Comparison of ENCODE assay signal across 21 cellular contexts in genomic region chr3:174547801-174548200, GRCh38.
"Had no signal": no experiment of that assay in that cellular context is flagged by ENCODE, and none has a peak within 500 bp of the region (broad histone marks: within the 10 kb centered on the region; RNA-seq: fewer than 3 reads in every experiment).

No MANE protein-coding gene starts in this region.

- ATAC-seq: activated T-cell treated with anti-CD3 and anti-CD28 coated beads, Interleukin-2, amount 50 U/mL, for 72 hours; body of pancreas; esophagus mucosa; foreskin keratinocyte; left lung; naive thymus-derived CD8-positive, alpha-beta T cell had no signal

- H3K4me3 Mint-ChIP-seq: activated CD4-positive, alpha-beta memory T cell treated with anti-CD3 and anti-CD28 coated beads for 36 hours; activated naive CD4-positive, alpha-beta T cell treated with anti-CD3 and anti-CD28 coated beads for 36 hours; activated naive CD8-positive, alpha-beta T cell treated with anti-CD3 and anti-CD28 coated beads, Interleukin-2, amount 10 ng/mL, durations not matched to agents 7 days and 5 days; activated T-cell treated with anti-CD3 and anti-CD28 coated beads, Interleukin-2, amount 50 U/mL, for 72 hours; naive thymus-derived CD8-positive, alpha-beta T cell; type B pancreatic cell had no signal

- H3K9me3 ChIP-seq: body of pancreas, left lung, prostate gland, thoracic aorta had no signal

- H3K27ac ChIP-seq: body of pancreas, cardiac muscle cell, foreskin keratinocyte, left lung, prostate gland, thoracic aorta had no signal

- H3K4me1 ChIP-seq: body of pancreas, foreskin keratinocyte, left lung, prostate gland had no signal

- H3K36me3 Mint-ChIP-seq: activated CD4-positive, alpha-beta memory T cell treated with anti-CD3 and anti-CD28 coated beads for 36 hours; activated naive CD8-positive, alpha-beta T cell treated with anti-CD3 and anti-CD28 coated beads, Interleukin-2, amount 10 ng/mL, durations not matched to agents 7 days and 5 days; naive thymus-derived CD8-positive, alpha-beta T cell; type B pancreatic cell had no signal

- H3K27ac Mint-ChIP-seq: activated CD4-positive, alpha-beta memory T cell treated with anti-CD3 and anti-CD28 coated beads for 36 hours; activated naive CD4-positive, alpha-beta T cell treated with anti-CD3 and anti-CD28 coated beads for 36 hours; activated naive CD8-positive, alpha-beta T cell treated with anti-CD3 and anti-CD28 coated beads, Interleukin-2, amount 10 ng/mL, durations not matched to agents 7 days and 5 days; activated T-cell treated with anti-CD3 and anti-CD28 coated beads, Interleukin-2, amount 50 U/mL, for 72 hours; naive thymus-derived CD8-positive, alpha-beta T cell; type B pancreatic cell had no signal

- FAIRE-seq: endothelial cell of umbilical vein had no signal

- H3K4me3 ChIP-seq: body of pancreas, cardiac muscle cell, left lung, lung, prostate gland, thoracic aorta had no signal

- H3K9me3 Mint-ChIP-seq: activated CD4-positive, alpha-beta memory T cell treated with anti-CD3 and anti-CD28 coated beads for 36 hours; activated naive CD4-positive, alpha-beta T cell treated with anti-CD3 and anti-CD28 coated beads for 36 hours; activated naive CD8-positive, alpha-beta T cell treated with anti-CD3 and anti-CD28 coated beads, Interleukin-2, amount 10 ng/mL, durations not matched to agents 7 days and 5 days; type B pancreatic cell had no signal

- H3K4me1 Mint-ChIP-seq: activated naive CD8-positive, alpha-beta T cell treated with anti-CD3 and anti-CD28 coated beads, Interleukin-2, amount 10 ng/mL, durations not matched to agents 7 days and 5 days; naive thymus-derived CD8-positive, alpha-beta T cell had no signal

- DNase-seq: activated CD4-positive, alpha-beta memory T cell treated with anti-CD3 and anti-CD28 coated beads for 36 hours; activated CD4-positive, alpha-beta T cell treated with anti-CD3 and anti-CD28 coated beads for 48 hours; activated effector memory CD4-positive, alpha-beta T cell treated with Interleukin-2 at 50 U/mL for 16 hours; activated naive CD4-positive, alpha-beta T cell treated with anti-CD3 and anti-CD28 coated beads for 36 hours; activated naive CD8-positive, alpha-beta T cell treated with anti-CD3 and anti-CD28 coated beads, Interleukin-2, amount 10 ng/mL, durations not matched to agents 7 days and 5 days; activated T-cell treated with anti-CD3 and anti-CD28 coated beads, Interleukin-2, amount 50 U/mL, for 72 hours; body of pancreas; dermis blood vessel endothelial cell; effector memory CD4-positive, alpha-beta T cell; foreskin keratinocyte; left lung; naive thymus-derived CD8-positive, alpha-beta T cell; stimulated activated CD4-positive, alpha-beta T cell treated with anti-CD3 and anti-CD28 coated beads, Interleukin-4, amount 100 ng/mL, for 24 hours; stimulated activated naive CD4-positive, alpha-beta T cell treated with Interleukin-2 at 50 U/mL for 16 hours had no signal

- H3K36me3 ChIP-seq: cardiac muscle cell, left lung, prostate gland, thoracic aorta had no signal

- H3K27me3 ChIP-seq: body of pancreas, cardiac muscle cell, foreskin keratinocyte, left lung had no signal

- H3K27me3 Mint-ChIP-seq: activated CD4-positive, alpha-beta memory T cell treated with anti-CD3 and anti-CD28 coated beads for 36 hours; activated naive CD8-positive, alpha-beta T cell treated with anti-CD3 and anti-CD28 coated beads, Interleukin-2, amount 10 ng/mL, durations not matched to agents 7 days and 5 days; naive thymus-derived CD8-positive, alpha-beta T cell; type B pancreatic cell had no signal
